ENCODE assay signal across 31 cellular contexts in genomic region chr14:103984196-103984595, GRCh38. TPM values are rescaled to one million over a fixed set of nuclear protein-coding genes. Genes with fewer than 3 reads are reported as not detected.
"Had no signal": no experiment of that assay in that cellular context is flagged by ENCODE, and none has a peak within 500 bp of the region (broad histone marks: within the 10 kb centered on the region; RNA-seq: fewer than 3 reads in every experiment).

No MANE protein-coding gene starts in this region.

- H3K27ac Mint-ChIP-seq: stimulated activated effector memory CD8-positive, alpha-beta T cell treated with anti-CD3 and anti-CD28 coated beads, Interleukin-12 subunit alpha, Interleukin-12 subunit beta, amount 100 ng/mL, for 72 hours; stimulated activated naive B cell treated with anti-CD40 and anti-IgM and Interleukin-4, amounts not matched to agents 10 μg/mL and 1 μg/mL and 100 μg/mL, for 72 hours; stimulated activated naive CD8-positive, alpha-beta T cell treated with anti-CD3 and anti-CD28 coated beads, Interleukin-15, amount 100 ng/mL, for 72 hours; stimulated activated naive CD8-positive, alpha-beta T cell treated with anti-CD3 and anti-CD28 coated beads, Interleukin-15, Interleukin-2, amounts not matched to agents 100 ng/mL and 50 ng/mL, for 24 hours; type B pancreatic cell had no signal

- DNase-seq: stimulated activated CD4-positive, alpha-beta T cell treated with anti-CD3 and anti-CD28 coated beads, Interleukin-2, amount 100 ng/mL, for 48 hours; stimulated activated CD4-positive, alpha-beta T cell treated with anti-CD3 and anti-CD28 coated beads, Interleukin-4, amount 100 ng/mL, for 1 hour; stimulated activated CD4-positive, alpha-beta T cell treated with anti-CD3 and anti-CD28 coated beads, Interleukin-4, amount 100 ng/mL, for 24 hours; stimulated activated CD4-positive, alpha-beta T cell treated with anti-CD3 and anti-CD28 coated beads, Interleukin-4, amount 100 ng/mL, for 4 hours; stimulated activated CD8-positive, alpha-beta memory T cell treated with anti-CD3 and anti-CD28 coated beads, Interleukin-4, amount 100 ng/mL, for 48 hours; stimulated activated naive B cell treated with anti-CD40 and anti-IgM and Interleukin-4, amounts not matched to agents 10 μg/mL and 1 μg/mL and 100 μg/mL, for 72 hours; stimulated activated naive CD4-positive, alpha-beta T cell; stimulated activated naive CD4-positive, alpha-beta T cell treated with Interleukin-2 at 50 U/mL for 16 hours; stimulated activated naive CD8-positive, alpha-beta T cell treated with anti-CD3 and anti-CD28 coated beads, Interleukin-15, amount 100 ng/mL, for 72 hours; stimulated activated naive CD8-positive, alpha-beta T cell treated with anti-CD3 and anti-CD28 coated beads, Interleukin-15, Interleukin-2, amounts not matched to agents 100 U/mL and 50 U/mL, for 24 hours; stomach; substantia nigra; testis; thyroid gland; tibial artery; transverse colon; trophoblast cell; upper lobe of left lung; upper lobe of right lung; uterus had no signal

- H3K36me3 Mint-ChIP-seq: stimulated activated effector memory CD8-positive, alpha-beta T cell treated with anti-CD3 and anti-CD28 coated beads, Interleukin-12 subunit alpha, Interleukin-12 subunit beta, amount 100 ng/mL, for 72 hours; type B pancreatic cell had no signal

- H3K4me1 Mint-ChIP-seq: stimulated activated effector memory CD8-positive, alpha-beta T cell treated with anti-CD3 and anti-CD28 coated beads, Interleukin-12 subunit alpha, Interleukin-12 subunit beta, amount 100 ng/mL, for 72 hours; stimulated activated naive B cell treated with anti-CD40 and anti-IgM and Interleukin-4, amounts not matched to agents 10 μg/mL and 1 μg/mL and 100 μg/mL, for 72 hours; stimulated activated naive CD8-positive, alpha-beta T cell treated with anti-CD3 and anti-CD28 coated beads, Interleukin-15, amount 100 ng/mL, for 72 hours had no signal

- H3K9me3 ChIP-seq: testis, thoracic aorta, thyroid gland, upper lobe of right lung, uterus, vagina had no signal

- ATAC-seq: stimulated activated effector memory CD8-positive, alpha-beta T cell treated with anti-CD3 and anti-CD28 coated beads, Interleukin-12 subunit alpha, Interleukin-12 subunit beta, amount 100 ng/mL, for 72 hours; stimulated activated naive B cell treated with anti-CD40 and anti-IgM and Interleukin-4, amounts not matched to agents 10 μg/mL and 1 μg/mL and 100 μg/mL, for 72 hours; stimulated activated naive CD8-positive, alpha-beta T cell treated with anti-CD3 and anti-CD28 coated beads, Interleukin-15, amount 100 ng/mL, for 72 hours; stimulated activated naive CD8-positive, alpha-beta T cell treated with anti-CD3 and anti-CD28 coated beads, Interleukin-15, Interleukin-2, amounts not matched to agents 100 U/mL and 50 U/mL, for 24 hours; upper lobe of right lung had no signal

- H3K4me3 Mint-ChIP-seq: stimulated activated effector memory CD8-positive, alpha-beta T cell treated with anti-CD3 and anti-CD28 coated beads, Interleukin-12 subunit alpha, Interleukin-12 subunit beta, amount 100 ng/mL, for 72 hours; stimulated activated naive B cell treated with anti-CD40 and anti-IgM and Interleukin-4, amounts not matched to agents 10 μg/mL and 1 μg/mL and 100 μg/mL, for 72 hours; stimulated activated naive CD8-positive, alpha-beta T cell treated with anti-CD3 and anti-CD28 coated beads, Interleukin-15, amount 100 ng/mL, for 72 hours; stimulated activated naive CD8-positive, alpha-beta T cell treated with anti-CD3 and anti-CD28 coated beads, Interleukin-15, Interleukin-2, amounts not matched to agents 100 ng/mL and 50 ng/mL, for 24 hours; type B pancreatic cell had no signal

- H3K4me1 ChIP-seq: stomach, suprapubic skin, testis, tibial artery, tibial nerve, transverse colon, upper lobe of left lung, upper lobe of right lung, uterus, vagina had no signal

- H3K27ac ChIP-seq: stomach, suprapubic skin, testis, thoracic aorta, tibial artery, tibial nerve, transverse colon, upper lobe of left lung, upper lobe of right lung, uterus, vagina had no signal

- H3K36me3 ChIP-seq: stomach, suprapubic skin, thoracic aorta, thyroid gland, tibial artery, tibial nerve, transverse colon, upper lobe of left lung, upper lobe of right lung, uterus, vagina had no signal

- H3K4me3 ChIP-seq: stomach, suprapubic skin, testis, thoracic aorta, thyroid gland, tibial artery, tibial nerve, transverse colon, upper lobe of left lung, upper lobe of right lung, uterus, vagina had no signal

RNA-seq across cellular contexts. Expression of gene RD3L, which starts 41.9 kb away (rescaled TPM):
- total RNA-seq: stomach, subcutaneous adipose tissue, suprapubic skin, temporal lobe, testis, thoracic aorta, thyroid gland, tibial nerve, transverse colon, upper lobe of left lung, upper lobe of right lung, ureter, urinary bladder, uterus, vagina had no signal
